In the genomic region with DNA sequence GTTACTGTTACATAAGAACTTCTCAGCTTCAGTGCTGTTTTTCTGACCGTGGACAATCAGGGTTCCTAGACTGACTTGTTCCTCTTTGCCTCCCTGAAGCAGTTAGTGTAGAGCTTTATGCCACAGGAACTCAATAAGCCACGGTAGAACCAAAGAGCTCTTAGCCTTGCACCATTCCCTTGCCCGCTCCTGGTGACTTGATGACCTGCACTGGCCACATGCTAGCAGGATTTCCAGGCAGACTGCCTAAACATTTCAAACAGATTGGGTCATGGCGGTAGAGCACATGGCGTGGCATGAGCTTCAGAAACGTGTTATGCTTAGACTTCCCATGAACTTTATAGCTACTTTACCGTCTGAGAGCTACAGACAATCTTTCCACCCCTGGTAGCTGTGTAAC, we compare ENCODE assay signal across 15 cellular contexts. TPM values are rescaled to one million over a fixed set of nuclear protein-coding genes. Genes with fewer than 3 reads are reported as not detected.
DNase-seq lines count a peak whose midpoint lies in the region; ATAC-seq, FAIRE-seq and TF ChIP-seq lines count a peak whose summit lies in the region.
"Had no signal": no experiment of that assay in that cellular context is flagged by ENCODE, and none has a peak within 500 bp of the region (broad histone marks: within the 10 kb centered on the region; RNA-seq: fewer than 3 reads in every experiment).

No MANE protein-coding gene starts in this region.

- H3K9me2 ChIP-seq in PC-3 (replicated peaks; ENCODE audit: low read length), result no peaks in the 10 kb centered on the region

- peaks cover 27% of the 10 kb centered on the region for H3K27me3 Mint-ChIP-seq in activated CD4-positive, alpha-beta T cell treated with anti-CD3 and anti-CD28 coated beads, Interleukin-2, amount 10 ng/mL, durations not matched to agents 7 days and 5 days
- H3K27me3 Mint-ChIP-seq in astrocyte (ENCODE audit: low read depth, unreplicated experiment) (no peaks in the 10 kb centered on the region), osteocyte (ENCODE audit: unreplicated experiment) (no peaks in the 10 kb centered on the region)

- no peaks in the 10 kb centered on the region for H3K79me2 ChIP-seq in PC-3 (ENCODE audit: low read length)
- no peaks in the 10 kb centered on the region for H3K79me2 ChIP-seq in astrocyte (ENCODE audit: insufficient read depth, low read length)

- H3K9ac ChIP-seq in PC-3 (ENCODE audit: low read length) (peak overlapping the region; percentile 68), astrocyte (ENCODE audit: low read length) (no peak overlapping the region), neuronal stem cell (ENCODE audit: low read depth, low read length, poor library complexity) (peak overlapping the region; percentile 54)

- no peak for DNase-seq in activated CD4-positive, alpha-beta T cell treated with anti-CD3 and anti-CD28 coated beads, Interleukin-2, amount 10 ng/mL, durations not matched to agents 7 days and 5 days
- DNase-seq in activated CD4-positive, alpha-beta T cell treated with anti-CD3 and anti-CD28 coated beads, Interleukin-2, amount 50 U/mL, for 4 hours, result no peak
- DNase-seq in PC-3 (peak; percentile 43), astrocyte (ENCODE audit: low read depth) (peak; percentile 66), neuronal stem cell (ENCODE audit: low spot score) (no peak), epidermal melanocyte (ENCODE audit: insufficient read length, low spot score) (no peak), ovary (no peak), osteocyte (ENCODE audit: extremely low spot score, unreplicated experiment) (no peak)
- DNase-seq: DMS79 treated with DMSO at 0.1 percent for 48 hours; effector CD8-positive, alpha-beta T cell; retina; stimulated activated CD4-positive, alpha-beta T cell treated with anti-CD3 and anti-CD28 coated beads, Interleukin-4, amount 100 ng/mL, for 1 hour; stimulated activated naive B cell treated with anti-CD40 and anti-IgM and Interleukin-4, amounts not matched to agents 10 μg/mL and 1 μg/mL and 100 μg/mL, for 72 hours had no signal

- H2BK15ac ChIP-seq in neuronal stem cell (ENCODE audit: low read length), result no peak overlapping the region

- H3K14ac ChIP-seq in neuronal stem cell (ENCODE audit: low read length), result no peak overlapping the region

- WGBS in neuronal stem cell (ENCODE audit: extremely low coverage in 2 of 2, insufficient read length in 2 of 2, insufficient replicate concordance in 1 of 2), 2 donors, result no CpG with 5 or more reads among the region's 7 CpGs
- 79 to 81% (median 81%) methylated on average over 7 of the region's 7 CpGs for WGBS in ovary, 3 donors

- H2BK12ac ChIP-seq in neuronal stem cell (ENCODE audit: low read length), result no peak overlapping the region

- H3K23ac ChIP-seq in neuronal stem cell (ENCODE audit: low read depth, low read length, poor library complexity), result no peak overlapping the region

- H2BK5ac ChIP-seq in neuronal stem cell (ENCODE audit: low read length), result no peak overlapping the region

- BruUV-seq in PC-3 (replicated peaks; lab: Mats Ljungman, UMichigan), result no TSS peak

- H3K36me3 ChIP-seq in PC-3 (ENCODE audit: low read depth, low read length) (no peaks in the 10 kb centered on the region; the same call in 1 of the 2 replicates), astrocyte (ENCODE audit: insufficient read depth, low read length) (no peaks in the 10 kb centered on the region), neuronal stem cell (replicated peaks in 1 of 2; ENCODE audit: control insufficient read depth in 2 of 2, insufficient read depth in 2 of 2, low read length in 2 of 2) (no peaks in the 10 kb centered on the region), ovary (no peaks in the 10 kb centered on the region)

- peak overlapping the region; percentile 88 for H3K27ac Mint-ChIP-seq in activated CD4-positive, alpha-beta T cell treated with anti-CD3 and anti-CD28 coated beads, Interleukin-2, amount 10 ng/mL, durations not matched to agents 7 days and 5 days
- peak overlapping the region; percentile 97 for H3K27ac Mint-ChIP-seq in astrocyte (ENCODE audit: unreplicated experiment)
- H3K27ac Mint-ChIP-seq in osteocyte (ENCODE audit: unreplicated experiment), result no peak overlapping the region
- H3K27ac Mint-ChIP-seq: stimulated activated naive B cell treated with anti-CD40 and anti-IgM and Interleukin-4, amounts not matched to agents 10 μg/mL and 1 μg/mL and 100 μg/mL, for 72 hours had no signal

- ATAC-seq in PC-3, result no peak

- no peak overlapping the region for H4K8ac ChIP-seq in neuronal stem cell (ENCODE audit: low read depth, low read length)

- CTCF ChIA-PET in activated CD4-positive, alpha-beta T cell treated with anti-CD3 and anti-CD28 coated beads, Interleukin-2, amount 10 ng/mL, durations not matched to agents 7 days and 5 days (lab: Charles Lee), result interaction anchor here (0.7 to 2.0 kb wide), 6 partner anchors 10 to 88 kb away, joined by 3 to 7 read pairs (median 4); no protein-coding TSS in a partner anchor
- CTCF ChIA-PET in PC-3 (lab: Charles Lee), result interaction anchor here (1.0 kb wide), 2 partner anchors 79 to 189 kb away, joined by 5 to 12 read pairs; no protein-coding TSS in a partner anchor

- H3K4me3 Mint-ChIP-seq in activated CD4-positive, alpha-beta T cell treated with anti-CD3 and anti-CD28 coated beads, Interleukin-2, amount 10 ng/mL, durations not matched to agents 7 days and 5 days, result no peak overlapping the region
- no peak overlapping the region for H3K4me3 Mint-ChIP-seq in astrocyte (ENCODE audit: unreplicated experiment)
- no peak overlapping the region for H3K4me3 Mint-ChIP-seq in osteocyte (ENCODE audit: unreplicated experiment)
- H3K4me3 Mint-ChIP-seq: stimulated activated naive B cell treated with anti-CD40 and anti-IgM and Interleukin-4, amounts not matched to agents 10 μg/mL and 1 μg/mL and 100 μg/mL, for 72 hours had no signal

- no peak for TF ChIP-seq POLR2A in ovary (IDR thresholded peaks at IDR 0.05)

- no peak overlapping the region for H4K91ac ChIP-seq in neuronal stem cell (ENCODE audit: low read depth, low read length, poor library complexity)

- no peaks in the 10 kb centered on the region for H3K27me3 ChIP-seq in PC-3 (ENCODE audit: low read length)
- no peaks in the 10 kb centered on the region for H3K27me3 ChIP-seq in astrocyte (ENCODE audit: insufficient read depth, low read length)
- H3K27me3 ChIP-seq in neuronal stem cell (ENCODE audit: control insufficient read depth in 3 of 3, insufficient read depth in 3 of 3, low read depth in 1 of 3, low read length in 3 of 3), result no peaks in the 10 kb centered on the region
- no peaks in the 10 kb centered on the region for H3K27me3 ChIP-seq in ovary

- no peak for TF ChIP-seq EP300 in ovary (IDR thresholded peaks at IDR 0.05)

- peaks cover 72% of the 10 kb centered on the region for H3K4me1 ChIP-seq in PC-3 (ENCODE audit: insufficient read depth, low read length)
- H3K4me1 ChIP-seq in astrocyte (ENCODE audit: insufficient read depth, low read length), result peaks cover 30% of the 10 kb centered on the region
- H3K4me1 ChIP-seq in neuronal stem cell (ENCODE audit: control insufficient read depth in 2 of 2, insufficient read depth in 1 of 2, low read depth in 1 of 2, low read length in 2 of 2), result peaks cover 2 to 3% of the 10 kb centered on the region in 2 donors
- H3K4me1 ChIP-seq in ovary (ENCODE audit: insufficient read depth), result no peaks in the 10 kb centered on the region

- no peak overlapping the region for H3K4ac ChIP-seq in neuronal stem cell (ENCODE audit: low read length)

- POLR2A ChIA-PET in activated CD4-positive, alpha-beta T cell treated with anti-CD3 and anti-CD28 coated beads, Interleukin-2, amount 10 ng/mL, durations not matched to agents 7 days and 5 days (lab: Charles Lee), result interaction anchor here (1.4 kb wide), 1 partner anchor 69 kb away, joined by 3 read pairs; no protein-coding TSS in a partner anchor
- POLR2A ChIA-PET in PC-3 (lab: Charles Lee; ENCODE audit: unreplicated experiment), result interaction anchor here (0.6 kb wide), 2 partner anchors 28 to 192 kb away, joined by 4 to 5 read pairs; no protein-coding TSS in a partner anchor

- H3K9me3 Mint-ChIP-seq in activated CD4-positive, alpha-beta T cell treated with anti-CD3 and anti-CD28 coated beads, Interleukin-2, amount 10 ng/mL, durations not matched to agents 7 days and 5 days, result peaks cover 6% of the 10 kb centered on the region
- H3K9me3 Mint-ChIP-seq in astrocyte (ENCODE audit: unreplicated experiment), result peaks cover 19% of the 10 kb centered on the region
- peaks cover 3% of the 10 kb centered on the region for H3K9me3 Mint-ChIP-seq in osteocyte (ENCODE audit: unreplicated experiment)

- no peak overlapping the region for H2AK5ac ChIP-seq in neuronal stem cell (ENCODE audit: low read depth, low read length)

- H4K20me1 ChIP-seq in PC-3 (ENCODE audit: low read length), result no peaks in the 10 kb centered on the region
- H4K20me1 ChIP-seq in astrocyte (ENCODE audit: insufficient read depth, low read length), result no peaks in the 10 kb centered on the region

- FAIRE-seq in astrocyte (lab: Jason Lieb, UNC), result no peak

- H3K4me3 ChIP-seq in PC-3 (ENCODE audit: low read length) (peak overlapping the region; percentile 36; the same call in 1 of the 2 replicates), astrocyte (ENCODE audit: insufficient read depth, low read depth, low read length) (no peak overlapping the region), neuronal stem cell (ENCODE audit: low read length in 2 of 2) (no peak overlapping the region), ovary (no peak overlapping the region)
- H3K4me3 ChIP-seq: GM12878 had no signal

- intact Hi-C loops in PC-3 (cut with micrococcal nuclease) (no loop called here), ovary (cut with DNase I) (no loop called here)

- peak overlapping the region; percentile 66 for H3K4me2 ChIP-seq in PC-3 (ENCODE audit: low read length)
- no peak overlapping the region for H3K4me2 ChIP-seq in astrocyte (ENCODE audit: low read length)
- H3K4me2 ChIP-seq in neuronal stem cell (ENCODE audit: insufficient read depth, low read length, poor library complexity, severe bottlenecking), result no peak overlapping the region

- H2AFZ ChIP-seq in PC-3 (ENCODE audit: low read length) (peak overlapping the region; percentile 32; the same call in 1 of the 2 replicates), astrocyte (ENCODE audit: low read depth, low read length) (no peak overlapping the region), neuronal stem cell (ENCODE audit: low read length) (no peak overlapping the region)

- H3K27ac ChIP-seq in PC-3 (ENCODE audit: low read length) (peak overlapping the region; percentile 78), astrocyte (ENCODE audit: low read depth, low read length) (peak overlapping the region; percentile 98), neuronal stem cell (replicated peaks; ENCODE audit: low read length) (no peak overlapping the region), ovary (no peak overlapping the region)

- no peak overlapping the region for H3K18ac ChIP-seq in neuronal stem cell (ENCODE audit: low read length)

- peaks cover 14% of the 10 kb centered on the region for H3K36me3 Mint-ChIP-seq in activated CD4-positive, alpha-beta T cell treated with anti-CD3 and anti-CD28 coated beads, Interleukin-2, amount 10 ng/mL, durations not matched to agents 7 days and 5 days (ENCODE audit: low read depth)
- H3K36me3 Mint-ChIP-seq in astrocyte (ENCODE audit: low read depth, unreplicated experiment) (peaks cover 7% of the 10 kb centered on the region), osteocyte (ENCODE audit: unreplicated experiment) (no peaks in the 10 kb centered on the region)
- H3K36me3 Mint-ChIP-seq: stimulated activated naive B cell treated with anti-CD40 and anti-IgM and Interleukin-4, amounts not matched to agents 10 μg/mL and 1 μg/mL and 100 μg/mL, for 72 hours had no signal

- H2BK120ac ChIP-seq in neuronal stem cell (ENCODE audit: low read depth, low read length), result no peak overlapping the region

- TF ChIP-seq CTCF in PC-3 (conservative IDR thresholded peaks at IDR 0.05; ENCODE audit: low read depth, low read length), result no peak
- no peak for TF ChIP-seq CTCF in astrocyte (IDR thresholded peaks at IDR 0.05; ENCODE audit: insufficient read depth, low read depth, low read length)
- no peak for TF ChIP-seq CTCF in ovary (IDR thresholded peaks at IDR 0.05)
- no peak for TF ChIP-seq CTCF in osteocyte (IDR thresholded peaks at IDR 0.05)

- peaks cover 85% of the 10 kb centered on the region for H3K4me1 Mint-ChIP-seq in activated CD4-positive, alpha-beta T cell treated with anti-CD3 and anti-CD28 coated beads, Interleukin-2, amount 10 ng/mL, durations not matched to agents 7 days and 5 days
- peaks cover 60% of the 10 kb centered on the region for H3K4me1 Mint-ChIP-seq in astrocyte (ENCODE audit: low read depth, unreplicated experiment)
- peaks cover 29% of the 10 kb centered on the region for H3K4me1 Mint-ChIP-seq in osteocyte (ENCODE audit: unreplicated experiment)

- H3K9me3 ChIP-seq in PC-3 (ENCODE audit: low read length) (no peaks in the 10 kb centered on the region), astrocyte (ENCODE audit: insufficient read depth, low read depth, low read length) (peaks cover 11% of the 10 kb centered on the region), neuronal stem cell (replicated peaks in 1 of 2; ENCODE audit: control insufficient read depth in 2 of 2, insufficient read depth in 1 of 2, low read depth in 1 of 2, low read length in 2 of 2) (peaks cover 0 to 2% of the 10 kb centered on the region in 2 donors), ovary (no peaks in the 10 kb centered on the region)

- no peaks in the 10 kb centered on the region for H3K79me1 ChIP-seq in neuronal stem cell (ENCODE audit: low read depth, low read length)

- H3F3A ChIP-seq in PC-3 (ENCODE audit: low read length, unreplicated experiment), result peaks cover 31% of the 10 kb centered on the region

RNA-seq across cellular contexts. Expression of a gene that starts 18.8 kb away (rescaled TPM):
- 1 to 10 TPM; 1.4 to 1.6 TPM for total RNA-seq in activated CD4-positive, alpha-beta T cell treated with anti-CD3 and anti-CD28 coated beads, Interleukin-2, amount 10 ng/mL, durations not matched to agents 7 days and 5 days
- 0.04 TPM in 1 of 2 replicates, not detected in the other for total RNA-seq in PC-3 (2014; rRNA removed)
- total RNA-seq in astrocyte, result not detected in 2 replicates
- polyA plus RNA-seq in neuronal stem cell (2013, experiment 1 of 2), result not detected
- polyA plus RNA-seq in neuronal stem cell (2013, experiment 2 of 2), result not detected
- under 1 TPM in 3 of 7 donors, not detected in 4; 0.23 to 0.34 (median 0.31) TPM for total RNA-seq in ovary
- under 1 TPM; 0.07 to 0.83 TPM for polyA plus RNA-seq in ovary
- not detected in 2 replicates for total RNA-seq in osteocyte
- total RNA-seq: kidney epithelial cell had no signal

Comparison
In these comparisons a context has a peak if more than half of its experiments do, and no peak if none do; other contexts are left out.
1. DNase-seq: peak in PC-3 (single experiment) and astrocyte (single experiment); none in activated CD4-positive, alpha-beta T cell treated with anti-CD3 and anti-CD28 coated beads, Interleukin-2, amount 10 ng/mL, durations not matched to agents 7 days and 5 days (single experiment), activated CD4-positive, alpha-beta T cell treated with anti-CD3 and anti-CD28 coated beads, Interleukin-2, amount 50 U/mL, for 4 hours (0 of 2), neuronal stem cell (single experiment), epidermal melanocyte (single experiment), ovary (0 of 5) and osteocyte (single experiment).
2. H3K27ac ChIP-seq: peak in PC-3 (single experiment) and astrocyte (single experiment); none in neuronal stem cell (single experiment) and ovary (0 of 2).